In genomic region chr14:33839193-33840076, GRCh38 we compare ENCODE assay signal across 8 cellular contexts.
A peak's percentile ranks its signal among the peaks of the same experiment; 100 is the strongest.
DNase-seq lines count a peak whose midpoint lies in the region; ATAC-seq and TF ChIP-seq lines count a peak whose summit lies in the region.

No MANE protein-coding gene starts in this region.

- no peak overlapping the region for H3K4me3 Mint-ChIP-seq in GM23338
- H3K4me3 Mint-ChIP-seq in mesothelial cell of epicardium: no peak overlapping the region
- H3K4me3 Mint-ChIP-seq in stimulated activated naive CD8-positive, alpha-beta T cell treated with anti-CD3 and anti-CD28 coated beads, Interleukin-15, amount 100 ng/mL, for 72 hours: no peak overlapping the region

- peaks cover 14% of the 10 kb centered on the region for H3K4me1 ChIP-seq in GM23338 (ENCODE audit: insufficient read depth)

- H3K4me1 Mint-ChIP-seq in GM23338 (peaks cover 6% of the 10 kb centered on the region), mesothelial cell of epicardium (peaks cover 11% of the 10 kb centered on the region)
- H3K4me1 Mint-ChIP-seq in stimulated activated naive CD8-positive, alpha-beta T cell treated with anti-CD3 and anti-CD28 coated beads, Interleukin-15, amount 100 ng/mL, for 72 hours: peaks cover 13% of the 10 kb centered on the region

- no peak overlapping the region for H3K4me2 ChIP-seq in GM23338

- ATAC-seq in GM23338: peak; percentile 57
- ATAC-seq in stimulated activated naive CD8-positive, alpha-beta T cell treated with anti-CD3 and anti-CD28 coated beads, Interleukin-15, amount 100 ng/mL, for 72 hours: peak; percentile 56
- no peak for ATAC-seq in GM19452 (IDR thresholded peaks at IDR 0.05; ENCODE audit: unreplicated experiment)

- DNase-seq in COLO829 (ENCODE audit: low spot score) (peak; percentile 65), GM23338 (ENCODE audit: low spot score) (peak; percentile 79), NCI-H2227 (lab: John Stamatoyannopoulos, UW; ENCODE audit: unreplicated experiment) (peak; percentile 62), mesothelial cell of epicardium (ENCODE audit: low spot score in 2 of 2, unreplicated experiment in 2 of 2) (peak in 1 of 2 experiments; percentile 60)
- DNase-seq in activated CD4-positive, alpha-beta T cell treated with anti-CD3 and anti-CD28 coated beads, Interleukin-2, amount 50 U/mL, for 1 hour: peak; percentile 53
- DNase-seq in effector CD8-positive, alpha-beta T cell (lab: John Stamatoyannopoulos, UW): peak; percentile 10
- peak; percentile 40 to 51 for DNase-seq in stimulated activated naive CD8-positive, alpha-beta T cell treated with anti-CD3 and anti-CD28 coated beads, Interleukin-15, amount 100 ng/mL, for 72 hours

- no peaks in the 10 kb centered on the region for H3K27me3 ChIP-seq in GM23338 (ENCODE audit: insufficient read depth)

- H3K9me2 ChIP-seq in GM23338 (ENCODE audit: insufficient read depth): no peaks in the 10 kb centered on the region; the same call in none of the 2 replicates

- H3K4me3 ChIP-seq in GM23338: no peak overlapping the region

- no peak overlapping the region for H2AFZ ChIP-seq in GM23338

- no peaks in the 10 kb centered on the region for H3K79me2 ChIP-seq in GM23338 (replicated peaks; ENCODE audit: insufficient read depth)

- H3K27ac ChIP-seq in GM23338 (ENCODE audit: low read depth): no peak overlapping the region

- H3K27me3 Mint-ChIP-seq in GM23338 (ENCODE audit: insufficient read depth, low read depth, poor library complexity): no peaks in the 10 kb centered on the region
- H3K27me3 Mint-ChIP-seq in mesothelial cell of epicardium (ENCODE audit: low read depth): no peaks in the 10 kb centered on the region
- no peaks in the 10 kb centered on the region for H3K27me3 Mint-ChIP-seq in stimulated activated naive CD8-positive, alpha-beta T cell treated with anti-CD3 and anti-CD28 coated beads, Interleukin-15, amount 100 ng/mL, for 72 hours

- no peaks in the 10 kb centered on the region for H3K36me3 Mint-ChIP-seq in GM23338 (ENCODE audit: low read depth)
- H3K36me3 Mint-ChIP-seq in mesothelial cell of epicardium: no peaks in the 10 kb centered on the region

- H3F3A ChIP-seq in GM23338 (replicated peaks; ENCODE audit: low read depth): no peaks in the 10 kb centered on the region

- no peaks in the 10 kb centered on the region for H4K20me1 ChIP-seq in GM23338 (replicated peaks; ENCODE audit: insufficient read depth)

- H3K27ac Mint-ChIP-seq in GM23338 (no peak overlapping the region), mesothelial cell of epicardium (no peak overlapping the region)
- H3K27ac Mint-ChIP-seq in stimulated activated naive CD8-positive, alpha-beta T cell treated with anti-CD3 and anti-CD28 coated beads, Interleukin-15, amount 100 ng/mL, for 72 hours: no peak overlapping the region

- no peaks in the 10 kb centered on the region for H3K9me3 Mint-ChIP-seq in GM23338
- H3K9me3 Mint-ChIP-seq in mesothelial cell of epicardium: no peaks in the 10 kb centered on the region
- H3K9me3 Mint-ChIP-seq in stimulated activated naive CD8-positive, alpha-beta T cell treated with anti-CD3 and anti-CD28 coated beads, Interleukin-15, amount 100 ng/mL, for 72 hours: no peaks in the 10 kb centered on the region

- H3K36me3 ChIP-seq in GM23338 (ENCODE audit: insufficient read depth): no peaks in the 10 kb centered on the region

- TF ChIP-seq CTCF in GM23338 (conservative IDR thresholded peaks at IDR 0.05; ENCODE audit: low read depth in 2 of 2) (peak; percentile 81 to 86), mesothelial cell of epicardium (IDR thresholded peaks at IDR 0.05; ENCODE audit: unreplicated experiment) (peak; percentile 91)

TF ChIP-seq in GM23338, 12 proteins besides CTCF, POLR2A, EP300 and RAD21 (continues in another document):
- TF ChIP-seq, protein P1, sequence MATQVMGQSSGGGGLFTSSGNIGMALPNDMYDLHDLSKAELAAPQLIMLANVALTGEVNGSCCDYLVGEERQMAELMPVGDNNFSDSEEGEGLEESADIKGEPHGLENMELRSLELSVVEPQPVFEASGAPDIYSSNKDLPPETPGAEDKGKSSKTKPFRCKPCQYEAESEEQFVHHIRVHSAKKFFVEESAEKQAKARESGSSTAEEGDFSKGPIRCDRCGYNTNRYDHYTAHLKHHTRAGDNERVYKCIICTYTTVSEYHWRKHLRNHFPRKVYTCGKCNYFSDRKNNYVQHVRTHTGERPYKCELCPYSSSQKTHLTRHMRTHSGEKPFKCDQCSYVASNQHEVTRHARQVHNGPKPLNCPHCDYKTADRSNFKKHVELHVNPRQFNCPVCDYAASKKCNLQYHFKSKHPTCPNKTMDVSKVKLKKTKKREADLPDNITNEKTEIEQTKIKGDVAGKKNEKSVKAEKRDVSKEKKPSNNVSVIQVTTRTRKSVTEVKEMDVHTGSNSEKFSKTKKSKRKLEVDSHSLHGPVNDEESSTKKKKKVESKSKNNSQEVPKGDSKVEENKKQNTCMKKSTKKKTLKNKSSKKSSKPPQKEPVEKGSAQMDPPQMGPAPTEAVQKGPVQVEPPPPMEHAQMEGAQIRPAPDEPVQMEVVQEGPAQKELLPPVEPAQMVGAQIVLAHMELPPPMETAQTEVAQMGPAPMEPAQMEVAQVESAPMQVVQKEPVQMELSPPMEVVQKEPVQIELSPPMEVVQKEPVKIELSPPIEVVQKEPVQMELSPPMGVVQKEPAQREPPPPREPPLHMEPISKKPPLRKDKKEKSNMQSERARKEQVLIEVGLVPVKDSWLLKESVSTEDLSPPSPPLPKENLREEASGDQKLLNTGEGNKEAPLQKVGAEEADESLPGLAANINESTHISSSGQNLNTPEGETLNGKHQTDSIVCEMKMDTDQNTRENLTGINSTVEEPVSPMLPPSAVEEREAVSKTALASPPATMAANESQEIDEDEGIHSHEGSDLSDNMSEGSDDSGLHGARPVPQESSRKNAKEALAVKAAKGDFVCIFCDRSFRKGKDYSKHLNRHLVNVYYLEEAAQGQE (IDR thresholded peaks at IDR 0.05; ENCODE audit: unreplicated experiment): no peak
- TF ChIP-seq EZH2phosphoT487 (IDR thresholded peaks at IDR 0.05; ENCODE audit: unreplicated experiment): no peak
- TF ChIP-seq NANOG (IDR thresholded peaks at IDR 0.05; ENCODE audit: borderline replicate concordance): no peak
- no peak for TF ChIP-seq STAT1 (IDR thresholded peaks at IDR 0.05; ENCODE audit: unreplicated experiment)
- TF ChIP-seq ZNF331 (CRISPR knock-in tag; IDR thresholded peaks at IDR 0.05; ENCODE audit: low read depth): no peak
- TF ChIP-seq EZH2 (IDR thresholded peaks at IDR 0.05; ENCODE audit: low read depth, unreplicated experiment): no peak
- TF ChIP-seq, protein P2, sequence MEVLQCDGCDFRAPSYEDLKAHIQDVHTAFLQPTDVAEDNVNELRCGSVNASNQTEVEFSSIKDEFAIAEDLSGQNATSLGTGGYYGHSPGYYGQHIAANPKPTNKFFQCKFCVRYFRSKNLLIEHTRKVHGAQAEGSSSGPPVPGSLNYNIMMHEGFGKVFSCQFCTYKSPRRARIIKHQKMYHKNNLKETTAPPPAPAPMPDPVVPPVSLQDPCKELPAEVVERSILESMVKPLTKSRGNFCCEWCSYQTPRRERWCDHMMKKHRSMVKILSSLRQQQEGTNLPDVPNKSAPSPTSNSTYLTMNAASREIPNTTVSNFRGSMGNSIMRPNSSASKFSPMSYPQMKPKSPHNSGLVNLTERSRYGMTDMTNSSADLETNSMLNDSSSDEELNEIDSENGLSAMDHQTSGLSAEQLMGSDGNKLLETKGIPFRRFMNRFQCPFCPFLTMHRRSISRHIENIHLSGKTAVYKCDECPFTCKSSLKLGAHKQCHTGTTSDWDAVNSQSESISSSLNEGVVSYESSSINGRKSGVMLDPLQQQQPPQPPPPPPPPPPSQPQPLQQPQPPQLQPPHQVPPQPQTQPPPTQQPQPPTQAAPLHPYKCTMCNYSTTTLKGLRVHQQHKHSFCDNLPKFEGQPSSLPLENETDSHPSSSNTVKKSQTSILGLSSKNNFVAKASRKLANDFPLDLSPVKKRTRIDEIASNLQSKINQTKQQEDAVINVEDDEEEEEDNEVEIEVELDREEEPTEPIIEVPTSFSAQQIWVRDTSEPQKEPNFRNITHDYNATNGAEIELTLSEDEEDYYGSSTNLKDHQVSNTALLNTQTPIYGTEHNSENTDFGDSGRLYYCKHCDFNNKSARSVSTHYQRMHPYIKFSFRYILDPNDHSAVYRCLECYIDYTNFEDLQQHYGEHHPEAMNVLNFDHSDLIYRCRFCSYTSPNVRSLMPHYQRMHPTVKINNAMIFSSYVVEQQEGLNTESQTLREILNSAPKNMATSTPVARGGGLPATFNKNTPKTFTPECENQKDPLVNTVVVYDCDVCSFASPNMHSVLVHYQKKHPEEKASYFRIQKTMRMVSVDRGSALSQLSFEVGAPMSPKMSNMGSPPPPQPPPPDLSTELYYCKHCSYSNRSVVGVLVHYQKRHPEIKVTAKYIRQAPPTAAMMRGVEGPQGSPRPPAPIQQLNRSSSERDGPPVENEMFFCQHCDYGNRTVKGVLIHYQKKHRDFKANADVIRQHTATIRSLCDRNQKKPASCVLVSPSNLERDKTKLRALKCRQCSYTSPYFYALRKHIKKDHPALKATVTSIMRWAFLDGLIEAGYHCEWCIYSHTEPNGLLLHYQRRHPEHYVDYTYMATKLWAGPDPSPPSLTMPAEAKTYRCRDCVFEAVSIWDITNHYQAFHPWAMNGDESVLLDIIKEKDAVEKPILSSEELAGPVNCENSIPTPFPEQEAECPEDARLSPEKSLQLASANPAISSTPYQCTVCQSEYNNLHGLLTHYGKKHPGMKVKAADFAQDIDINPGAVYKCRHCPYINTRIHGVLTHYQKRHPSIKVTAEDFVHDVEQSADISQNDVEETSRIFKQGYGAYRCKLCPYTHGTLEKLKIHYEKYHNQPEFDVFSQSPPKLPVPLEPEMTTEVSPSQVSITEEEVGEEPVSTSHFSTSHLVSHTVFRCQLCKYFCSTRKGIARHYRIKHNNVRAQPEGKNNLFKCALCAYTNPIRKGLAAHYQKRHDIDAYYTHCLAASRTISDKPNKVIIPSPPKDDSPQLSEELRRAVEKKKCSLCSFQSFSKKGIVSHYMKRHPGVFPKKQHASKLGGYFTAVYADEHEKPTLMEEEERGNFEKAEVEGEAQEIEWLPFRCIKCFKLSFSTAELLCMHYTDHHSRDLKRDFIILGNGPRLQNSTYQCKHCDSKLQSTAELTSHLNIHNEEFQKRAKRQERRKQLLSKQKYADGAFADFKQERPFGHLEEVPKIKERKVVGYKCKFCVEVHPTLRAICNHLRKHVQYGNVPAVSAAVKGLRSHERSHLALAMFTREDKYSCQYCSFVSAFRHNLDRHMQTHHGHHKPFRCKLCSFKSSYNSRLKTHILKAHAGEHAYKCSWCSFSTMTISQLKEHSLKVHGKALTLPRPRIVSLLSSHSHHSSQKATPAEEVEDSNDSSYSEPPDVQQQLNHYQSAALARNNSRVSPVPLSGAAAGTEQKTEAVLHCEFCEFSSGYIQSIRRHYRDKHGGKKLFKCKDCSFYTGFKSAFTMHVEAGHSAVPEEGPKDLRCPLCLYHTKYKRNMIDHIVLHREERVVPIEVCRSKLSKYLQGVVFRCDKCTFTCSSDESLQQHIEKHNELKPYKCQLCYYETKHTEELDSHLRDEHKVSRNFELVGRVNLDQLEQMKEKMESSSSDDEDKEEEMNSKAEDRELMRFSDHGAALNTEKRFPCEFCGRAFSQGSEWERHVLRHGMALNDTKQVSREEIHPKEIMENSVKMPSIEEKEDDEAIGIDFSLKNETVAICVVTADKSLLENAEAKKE (CRISPR knock-in tag; IDR thresholded peaks at IDR 0.05): no peak
- TF ChIP-seq JUNB (IDR thresholded peaks at IDR 0.05; ENCODE audit: unreplicated experiment): no peak
